Comparison of ENCODE assay signal across 18 cellular contexts in genomic region chr6:125248136-125248535, GRCh38.
"Had no signal": no experiment of that assay in that cellular context is flagged by ENCODE, and none has a peak within 500 bp of the region (broad histone marks: within the 10 kb centered on the region; RNA-seq: fewer than 3 reads in every experiment).

No MANE protein-coding gene starts in this region.

- DNase-seq: dermis blood vessel endothelial cell; dorsolateral prefrontal cortex; effector CD4-positive, alpha-beta T cell; effector memory CD4-positive, alpha-beta T cell; foreskin keratinocyte; glutamatergic neuron; head of caudate nucleus; heart right ventricle; hippocampal formation; left cardiac atrium; left lung; left ventricle myocardium superior; lower lobe of right lung; mesendoderm; mucosa of descending colon; naive B cell had no signal

- H3K4me3 Mint-ChIP-seq: naive B cell had no signal

- H3K4me3 ChIP-seq: coronary artery, dorsolateral prefrontal cortex, esophagus muscularis mucosa, heart right ventricle, left lung, lower lobe of right lung, mucosa of descending colon had no signal

- H3K27ac ChIP-seq: coronary artery, dorsolateral prefrontal cortex, esophagus muscularis mucosa, foreskin keratinocyte, heart right ventricle, left lung, lower lobe of right lung had no signal

- H3K4me1 Mint-ChIP-seq: naive B cell had no signal

- H3K9me3 ChIP-seq: esophagus muscularis mucosa had no signal

- H3K4me1 ChIP-seq: left lung, lower lobe of right lung had no signal

- ATAC-seq: foreskin keratinocyte, heart right ventricle, left cardiac atrium, left lung, left ventricle myocardium superior, lower lobe of right lung, mucosa of descending colon had no signal

- H3K36me3 ChIP-seq: esophagus muscularis mucosa, left lung, lower lobe of right lung had no signal

- H3K27me3 ChIP-seq: dorsolateral prefrontal cortex, esophagus muscularis mucosa, foreskin keratinocyte, heart right ventricle, left lung had no signal
